Comparison of ENCODE assay signal across 11 cellular contexts in genomic region chr2:217162533-217162932, GRCh38.
DNase-seq lines count a peak whose midpoint lies in the region; ATAC-seq and TF ChIP-seq lines count a peak whose summit lies in the region.
"Had no signal": no experiment of that assay in that cellular context is flagged by ENCODE, and none has a peak within 500 bp of the region (broad histone marks: within the 10 kb centered on the region; RNA-seq: fewer than 3 reads in every experiment).

No MANE protein-coding gene starts in this region.

- no peak overlapping the region for H3K4me3 Mint-ChIP-seq in stimulated activated memory B cell treated with anti-CD40 and anti-IgM and Interleukin-4, amounts not matched to agents 10 μg/mL and 1 μg/mL and 100 μg/mL, for 72 hours

- intact Hi-C loops in body of pancreas (cut with DNase I): no loop called here

- TF ChIP-seq CTCF in brain microvascular endothelial cell (IDR thresholded peaks at IDR 0.05; ENCODE audit: low read depth, low read length, missing control alignments) (no peak), body of pancreas (IDR thresholded peaks at IDR 0.05) (no peak)

- H3K4me1 Mint-ChIP-seq in stimulated activated memory B cell treated with anti-CD40 and anti-IgM and Interleukin-4, amounts not matched to agents 10 μg/mL and 1 μg/mL and 100 μg/mL, for 72 hours: peaks cover 14% of the 10 kb centered on the region

- H3K27me3 ChIP-seq in brain microvascular endothelial cell (replicated peaks) (no peaks in the 10 kb centered on the region), body of pancreas (peaks cover 0 to 3% of the 10 kb centered on the region in 2 donors)
- no peaks in the 10 kb centered on the region for H3K27me3 ChIP-seq in effector memory CD4-positive, alpha-beta T cell (replicated peaks; ENCODE audit: control insufficient read depth, insufficient read depth, low read length, poor library complexity, severe bottlenecking)

- peaks cover 34% of the 10 kb centered on the region for H3K27me3 Mint-ChIP-seq in stimulated activated memory B cell treated with anti-CD40 and anti-IgM and Interleukin-4, amounts not matched to agents 10 μg/mL and 1 μg/mL and 100 μg/mL, for 72 hours

- in situ Hi-C loops in brain microvascular endothelial cell (cut with HindIII; ENCODE audit: low pct_ligation_motif_present, low sequenced_read_pairs): loop anchor here (25.0 kb wide), 1 partner anchor 450 kb away; no protein-coding TSS in a partner anchor

- WGBS in body of pancreas, 2 donors: 68 to 77% methylated on average over 9 of the region's 9 CpGs

- H3K27ac Mint-ChIP-seq in stimulated activated memory B cell treated with anti-CD40 and anti-IgM and Interleukin-4, amounts not matched to agents 10 μg/mL and 1 μg/mL and 100 μg/mL, for 72 hours: no peak overlapping the region

- H3K36me3 ChIP-seq in brain microvascular endothelial cell (replicated peaks) (no peaks in the 10 kb centered on the region), body of pancreas (replicated peaks in 1 of 2; ENCODE audit: insufficient read depth in 1 of 2, low read depth in 2 of 2) (no peaks in the 10 kb centered on the region)
- no peaks in the 10 kb centered on the region for H3K36me3 ChIP-seq in effector memory CD4-positive, alpha-beta T cell (ENCODE audit: control insufficient read depth, insufficient read depth, low read length)

- no peaks in the 10 kb centered on the region for H3K36me3 Mint-ChIP-seq in stimulated activated memory B cell treated with anti-CD40 and anti-IgM and Interleukin-4, amounts not matched to agents 10 μg/mL and 1 μg/mL and 100 μg/mL, for 72 hours

- no peak for TF ChIP-seq POLR2A in body of pancreas (IDR thresholded peaks at IDR 0.05)

- DNase-seq in NCI-H345 (lab: John Stamatoyannopoulos, UW) (peak; percentile 22), NCI-H345 treated with DMSO at 0.1 percent for 48 hours (lab: John Stamatoyannopoulos, UW; ENCODE audit: unreplicated experiment) (no peak), NCI-H69 (lab: John Stamatoyannopoulos, UW) (peak; percentile 81), brain microvascular endothelial cell (peak; percentile 93), nucleus accumbens (lab: John Stamatoyannopoulos, UW) (peak in 48 of 56 donors; percentile 4 to 80 (median 49)), body of pancreas (no peak)
- DNase-seq in effector memory CD4-positive, alpha-beta T cell: no peak

- peaks cover 7% of the 10 kb centered on the region for H3K9me3 Mint-ChIP-seq in stimulated activated memory B cell treated with anti-CD40 and anti-IgM and Interleukin-4, amounts not matched to agents 10 μg/mL and 1 μg/mL and 100 μg/mL, for 72 hours

- H3K27ac ChIP-seq in brain microvascular endothelial cell (peak overlapping the region; percentile 11), body of pancreas (no peak overlapping the region)
- no peak overlapping the region for H3K27ac ChIP-seq in effector memory CD4-positive, alpha-beta T cell (ENCODE audit: insufficient read depth, low read length, poor library complexity, severe bottlenecking)
- H3K27ac ChIP-seq: A549, SK-N-MC had no signal

- H3K4me3 ChIP-seq in brain microvascular endothelial cell (ENCODE audit: low read depth, low read length) (no peak overlapping the region), body of pancreas (no peak overlapping the region)
- no peak overlapping the region for H3K4me3 ChIP-seq in effector memory CD4-positive, alpha-beta T cell (ENCODE audit: insufficient read depth, low read depth, low read length, poor library complexity, severe bottlenecking)
- H3K4me3 ChIP-seq: A549, lung, SK-N-MC had no signal

- peaks cover 3% of the 10 kb centered on the region for H3K4me1 ChIP-seq in effector memory CD4-positive, alpha-beta T cell (ENCODE audit: control insufficient read depth, insufficient read depth, low read length, poor library complexity, severe bottlenecking)
- H3K4me1 ChIP-seq in body of pancreas: no peaks in the 10 kb centered on the region

- no peak for ATAC-seq in stimulated activated memory B cell treated with anti-CD40 and anti-IgM and Interleukin-4, amounts not matched to agents 10 μg/mL and 1 μg/mL and 100 μg/mL, for 72 hours
- ATAC-seq in body of pancreas: no peak
- ATAC-seq: A549 had no signal

- no peaks in the 10 kb centered on the region for H3K9me3 ChIP-seq in effector memory CD4-positive, alpha-beta T cell (ENCODE audit: control insufficient read depth, low read length)
- no peaks in the 10 kb centered on the region for H3K9me3 ChIP-seq in body of pancreas
- H3K9me3 ChIP-seq: A549 had no signal

Comparison
In these comparisons a context has a peak if more than half of its experiments do, and no peak if none do; other contexts are left out.
1. DNase-seq: peak in NCI-H345 (single experiment), NCI-H69 (single experiment), brain microvascular endothelial cell (single experiment) and nucleus accumbens (48 of 56); none in NCI-H345 treated with DMSO at 0.1 percent for 48 hours (single experiment), effector memory CD4-positive, alpha-beta T cell (0 of 3) and body of pancreas (0 of 4).